32 cellular contexts compared by ENCODE assay signal in genomic region chr15:86159436-86159835, GRCh38.
"Had no signal": no experiment of that assay in that cellular context is flagged by ENCODE, and none has a peak within 500 bp of the region (broad histone marks: within the 10 kb centered on the region; RNA-seq: fewer than 3 reads in every experiment).

No MANE protein-coding gene starts in this region.

- H3K36me3 ChIP-seq: gastroesophageal sphincter, neural progenitor cell, thoracic aorta, uterus, WERI-Rb-1 had no signal

- DNase-seq: activated CD4-positive, alpha-beta T cell treated with anti-CD3 and anti-CD28 coated beads for 48 hours; activated CD4-positive, alpha-beta T cell treated with anti-CD3 and anti-CD28 coated beads, Interleukin-2, amount 50 U/mL, for 48 hours; activated CD8-positive, alpha-beta memory T cell treated with anti-CD3 and anti-CD28 coated beads, Interleukin-2, amount 50 U/mL, for 4 hours; activated gamma-delta T cell; activated naive CD4-positive, alpha-beta T cell treated with anti-CD3 and anti-CD28 coated beads, Interleukin-2, amount 10 ng/mL, durations not matched to agents 7 days and 5 days; activated naive CD8-positive, alpha-beta T cell treated with anti-CD3 and anti-CD28 coated beads, Interleukin-2, amount 10 ng/mL, durations not matched to agents 7 days and 5 days; activated T-cell treated with anti-CD3 and anti-CD28 coated beads, Interleukin-2, amount 50 U/mL, for 24 hours; central memory CD4-positive, alpha-beta T cell; effector CD4-positive, alpha-beta T cell; hippocampal formation; immature natural killer cell; kidney; left colon; midbrain; natural killer cell; occipital lobe; right cardiac atrium; stimulated activated CD4-positive, alpha-beta T cell treated with anti-CD3 and anti-CD28 coated beads, Interleukin-12 subunit alpha, Interleukin-12 subunit beta, amount 100 ng/mL, for 4 hours; stimulated activated CD4-positive, alpha-beta T cell treated with anti-CD3 and anti-CD28 coated beads, Interleukin-4, amount 100 ng/mL, for 1 hour; stimulated activated naive CD8-positive, alpha-beta T cell treated with anti-CD3 and anti-CD28 coated beads, Interleukin-15, Interleukin-2, amounts not matched to agents 100 U/mL and 50 U/mL, for 24 hours; SW 1271; T-helper 17 cell; T1000; trophoblast cell; uterus; WERI-Rb-1 had no signal

- H3K4me2 ChIP-seq: neural progenitor cell had no signal

- H3K4me3 ChIP-seq: gastroesophageal sphincter, neural progenitor cell, thoracic aorta, uterus had no signal

- H3K4me1 Mint-ChIP-seq: activated naive CD4-positive, alpha-beta T cell treated with anti-CD3 and anti-CD28 coated beads, Interleukin-2, amount 10 ng/mL, durations not matched to agents 7 days and 5 days; activated naive CD8-positive, alpha-beta T cell treated with anti-CD3 and anti-CD28 coated beads, Interleukin-2, amount 10 ng/mL, durations not matched to agents 7 days and 5 days; immature natural killer cell; natural killer cell had no signal

- H3K9me3 Mint-ChIP-seq: activated naive CD4-positive, alpha-beta T cell treated with anti-CD3 and anti-CD28 coated beads, Interleukin-2, amount 10 ng/mL, durations not matched to agents 7 days and 5 days; dendritic cell treated with granulocyte-macrophage colony-stimulating factor and Interleukin-4, amounts not matched to agents 40 ng/mL and 50 ng/mL, for 4 days; natural killer cell; neural progenitor cell had no signal

- H3K27me3 Mint-ChIP-seq: activated naive CD4-positive, alpha-beta T cell treated with anti-CD3 and anti-CD28 coated beads, Interleukin-2, amount 10 ng/mL, durations not matched to agents 7 days and 5 days; dendritic cell treated with granulocyte-macrophage colony-stimulating factor and Interleukin-4, amounts not matched to agents 40 ng/mL and 50 ng/mL, for 4 days had no signal

- H3K27ac ChIP-seq: gastroesophageal sphincter, neural progenitor cell, parathyroid adenoma, thoracic aorta, WERI-Rb-1 had no signal

- H2AFZ ChIP-seq: neural progenitor cell, parathyroid adenoma had no signal

- FAIRE-seq: kidney had no signal

- H3K9ac ChIP-seq: neural progenitor cell, parathyroid adenoma had no signal

- H3K27ac Mint-ChIP-seq: activated naive CD4-positive, alpha-beta T cell treated with anti-CD3 and anti-CD28 coated beads, Interleukin-2, amount 10 ng/mL, durations not matched to agents 7 days and 5 days; activated naive CD8-positive, alpha-beta T cell treated with anti-CD3 and anti-CD28 coated beads, Interleukin-2, amount 10 ng/mL, durations not matched to agents 7 days and 5 days; activated T-cell treated with anti-CD3 and anti-CD28 coated beads, Interleukin-2, amount 50 U/mL, for 24 hours; dendritic cell treated with granulocyte-macrophage colony-stimulating factor and Interleukin-4, amounts not matched to agents 40 ng/mL and 50 ng/mL, for 4 days; immature natural killer cell; natural killer cell; neural progenitor cell; T-helper 17 cell had no signal

- H3K79me2 ChIP-seq: parathyroid adenoma had no signal

- H3K4me3 Mint-ChIP-seq: activated naive CD4-positive, alpha-beta T cell treated with anti-CD3 and anti-CD28 coated beads, Interleukin-2, amount 10 ng/mL, durations not matched to agents 7 days and 5 days; activated naive CD8-positive, alpha-beta T cell treated with anti-CD3 and anti-CD28 coated beads, Interleukin-2, amount 10 ng/mL, durations not matched to agents 7 days and 5 days; activated T-cell treated with anti-CD3 and anti-CD28 coated beads, Interleukin-2, amount 50 U/mL, for 24 hours; dendritic cell treated with granulocyte-macrophage colony-stimulating factor and Interleukin-4, amounts not matched to agents 40 ng/mL and 50 ng/mL, for 4 days; immature natural killer cell; natural killer cell; neural progenitor cell; T-helper 17 cell had no signal

- H3K4me1 ChIP-seq: parathyroid adenoma, uterus had no signal

- H3K27me3 ChIP-seq: gastroesophageal sphincter, neural progenitor cell, uterus had no signal

- H3K9me3 ChIP-seq: gastroesophageal sphincter, thoracic aorta, uterus had no signal

- ATAC-seq: activated CD4-positive, CD25-positive, alpha-beta regulatory T cell treated with anti-CD3 and anti-CD28 coated beads, Interleukin-2, amount 50 U/mL, for 24 hours; gastroesophageal sphincter; left colon; natural killer cell; right cardiac atrium; stimulated activated naive CD8-positive, alpha-beta T cell treated with anti-CD3 and anti-CD28 coated beads, Interleukin-15, Interleukin-2, amounts not matched to agents 100 U/mL and 50 U/mL, for 24 hours; T-helper 17 cell had no signal
